8 cellular contexts compared by ENCODE assay signal in genomic region chr17:31533546-31534155, GRCh38.
DNase-seq lines count a peak whose midpoint lies in the region; ATAC-seq and TF ChIP-seq lines count a peak whose summit lies in the region.

No MANE protein-coding gene starts in this region.

- peak; percentile 47 for DNase-seq in activated CD4-positive, alpha-beta T cell treated with anti-CD3 and anti-CD28 coated beads for 4 hours
- DNase-seq in activated CD4-positive, alpha-beta T cell treated with anti-CD3 and anti-CD28 coated beads, Interleukin-2, amount 50 U/mL, for 1 hour: no peak
- peak; percentile 19 for DNase-seq in NCI-H2171 (lab: John Stamatoyannopoulos, UW)
- DNase-seq in choroid plexus epithelial cell (ENCODE audit: low read depth): peak; percentile 71
- DNase-seq in NCI-H510A (lab: John Stamatoyannopoulos, UW): no peak

- H3K4me3 ChIP-seq in choroid plexus epithelial cell (ENCODE audit: low read depth, low read length) (no peak overlapping the region), mesodermal cell (ENCODE audit: extremely low read depth, insufficient read depth, low read length, poor library complexity, severe bottlenecking) (no peak overlapping the region)

- H3K27ac ChIP-seq in mesodermal cell (ENCODE audit: low read depth, low read length, severe bottlenecking): peak overlapping the region; percentile 38

- H3K36me3 ChIP-seq in mesodermal cell (ENCODE audit: control insufficient read depth, insufficient read depth, low read length): no peaks in the 10 kb centered on the region

- WGBS in mesodermal cell (ENCODE audit: insufficient coverage in 2 of 2), 2 experiments: 26 to 28% methylated on average over 6 of the region's 10 CpGs

- no peak for ATAC-seq in HG03280 (IDR thresholded peaks at IDR 0.05; ENCODE audit: unreplicated experiment)
- ATAC-seq in GM18517 (IDR thresholded peaks at IDR 0.05; ENCODE audit: unreplicated experiment): no peak

- no peaks in the 10 kb centered on the region for H3K9me3 ChIP-seq in mesodermal cell (ENCODE audit: control insufficient read depth, low read length)

- peak; percentile 34 for TF ChIP-seq CTCF in choroid plexus epithelial cell (conservative IDR thresholded peaks at IDR 0.05; ENCODE audit: low read depth, low read length)

- no peaks in the 10 kb centered on the region for H3K4me1 ChIP-seq in mesodermal cell (ENCODE audit: control insufficient read depth, insufficient read depth, low read length, poor library complexity, severe bottlenecking)

Comparison
In these comparisons a context has a peak if more than half of its experiments do, and no peak if none do; other contexts are left out.
1. DNase-seq: peak in activated CD4-positive, alpha-beta T cell treated with anti-CD3 and anti-CD28 coated beads for 4 hours (2 of 2), NCI-H2171 (single experiment) and choroid plexus epithelial cell (single experiment); none in activated CD4-positive, alpha-beta T cell treated with anti-CD3 and anti-CD28 coated beads, Interleukin-2, amount 50 U/mL, for 1 hour (single experiment) and NCI-H510A (single experiment).